In genomic region chr11:21268036-21268435, GRCh38 we compare ENCODE assay signal across 31 cellular contexts.
"Had no signal": no experiment of that assay in that cellular context is flagged by ENCODE, and none has a peak within 500 bp of the region (broad histone marks: within the 10 kb centered on the region; RNA-seq: fewer than 3 reads in every experiment).

No MANE protein-coding gene starts in this region.

- H3K4me1 ChIP-seq: adrenal gland, body of pancreas, esophagus squamous epithelium, gastroesophageal sphincter had no signal

- H3K4me3 ChIP-seq: adrenal gland, body of pancreas, esophagus squamous epithelium, gastroesophageal sphincter had no signal

- H3K9me3 ChIP-seq: adrenal gland, body of pancreas, esophagus squamous epithelium, gastroesophageal sphincter had no signal

- H3K4me3 Mint-ChIP-seq: activated B cell treated with CpG ODN at 0.5 μM for 24 hours; activated CD8-positive, alpha-beta T cell treated with anti-CD3 and anti-CD28 coated beads for 36 hours; activated naive CD4-positive, alpha-beta T cell treated with anti-CD3 and anti-CD28 coated beads for 36 hours; activated naive CD4-positive, alpha-beta T cell treated with anti-CD3 and anti-CD28 coated beads, Interleukin-2, amount 50 U/mL, for 24 hours; activated naive CD8-positive, alpha-beta T cell treated with anti-CD3 and anti-CD28 coated beads for 36 hours; activated naive CD8-positive, alpha-beta T cell treated with anti-CD3 and anti-CD28 coated beads, Interleukin-2, amount 50 U/mL, for 24 hours; activated T-cell treated with anti-CD3 and anti-CD28 coated beads, Interleukin-2, amount 50 U/mL, for 4 hours; activated T-helper 17 cell treated with anti-CD3 and anti-CD28 coated beads, Interleukin-2, amount 50 U/mL, for 72 hours; effector memory CD8-positive, alpha-beta T cell had no signal

- H3K4me1 Mint-ChIP-seq: activated B cell treated with CpG ODN at 0.5 μM for 24 hours; activated naive CD4-positive, alpha-beta T cell treated with anti-CD3 and anti-CD28 coated beads, Interleukin-2, amount 50 U/mL, for 24 hours; activated naive CD8-positive, alpha-beta T cell treated with anti-CD3 and anti-CD28 coated beads for 36 hours; activated naive CD8-positive, alpha-beta T cell treated with anti-CD3 and anti-CD28 coated beads, Interleukin-2, amount 50 U/mL, for 24 hours; activated T-helper 17 cell treated with anti-CD3 and anti-CD28 coated beads, Interleukin-2, amount 50 U/mL, for 72 hours had no signal

- H3K36me3 ChIP-seq: adrenal gland, esophagus squamous epithelium, gastroesophageal sphincter had no signal

- DNase-seq: activated B cell treated with CpG ODN at 0.5 μM for 24 hours; activated CD4-positive, alpha-beta T cell treated with anti-CD3 and anti-CD28 coated beads for 48 hours; activated CD4-positive, alpha-beta T cell treated with anti-CD3 and anti-CD28 coated beads, Interleukin-2, amount 50 U/mL, for 1 hour; activated CD4-positive, alpha-beta T cell treated with anti-CD3 and anti-CD28 coated beads, Interleukin-2, amount 50 U/mL, for 48 hours; activated CD8-positive, alpha-beta memory T cell treated with anti-CD3 and anti-CD28 coated beads for 24 hours; activated CD8-positive, alpha-beta T cell treated with anti-CD3 and anti-CD28 coated beads for 36 hours; activated effector memory CD4-positive, alpha-beta T cell treated with anti-CD3 and anti-CD28 coated beads, Interleukin-2, amount 50 U/mL, for 16 hours; activated naive CD4-positive, alpha-beta T cell treated with anti-CD3 and anti-CD28 coated beads for 36 hours; activated naive CD8-positive, alpha-beta T cell treated with anti-CD3 and anti-CD28 coated beads for 36 hours; activated naive CD8-positive, alpha-beta T cell treated with anti-CD3 and anti-CD28 coated beads, Interleukin-2, amount 50 U/mL, for 24 hours; activated T-cell treated with anti-CD3 and anti-CD28 coated beads, Interleukin-2, amount 50 U/mL, for 4 hours; adrenal gland; amygdala; aorta; body of pancreas; caudate nucleus; cortex of kidney; dermis blood vessel endothelial cell; effector CD4-positive, alpha-beta T cell; effector memory CD8-positive, alpha-beta T cell; esophagus squamous epithelium; foreskin melanocyte; T-helper 2 cell had no signal

- FAIRE-seq: colon, endometrium, endothelial cell of umbilical vein had no signal

- H3K27ac ChIP-seq: adrenal gland, body of pancreas, epithelial cell of prostate, esophagus squamous epithelium, gastroesophageal sphincter had no signal

- H3K27me3 ChIP-seq: adrenal gland, body of pancreas, esophagus squamous epithelium, gastroesophageal sphincter had no signal

- H3K9me3 Mint-ChIP-seq: activated naive CD8-positive, alpha-beta T cell treated with anti-CD3 and anti-CD28 coated beads for 36 hours had no signal

- H3K36me3 Mint-ChIP-seq: activated naive CD4-positive, alpha-beta T cell treated with anti-CD3 and anti-CD28 coated beads, Interleukin-2, amount 50 U/mL, for 24 hours; activated naive CD8-positive, alpha-beta T cell treated with anti-CD3 and anti-CD28 coated beads for 36 hours had no signal

- ATAC-seq: activated CD4-positive, CD25-positive, alpha-beta regulatory T cell treated with anti-CD3 and anti-CD28 coated beads, Interleukin-2, amount 50 U/mL, for 24 hours; activated CD8-positive, alpha-beta T cell treated with anti-CD3 and anti-CD28 coated beads for 36 hours; activated naive CD8-positive, alpha-beta T cell treated with anti-CD3 and anti-CD28 coated beads, Interleukin-2, amount 50 U/mL, for 24 hours; activated T-cell treated with anti-CD3 and anti-CD28 coated beads, Interleukin-2, amount 50 U/mL, for 4 hours; activated T-helper 17 cell treated with anti-CD3 and anti-CD28 coated beads, Interleukin-2, amount 50 U/mL, for 72 hours; body of pancreas; effector memory CD8-positive, alpha-beta T cell; gastroesophageal sphincter had no signal

- H3K27me3 Mint-ChIP-seq: activated B cell treated with CpG ODN at 0.5 μM for 24 hours; activated CD8-positive, alpha-beta T cell treated with anti-CD3 and anti-CD28 coated beads for 36 hours; activated naive CD4-positive, alpha-beta T cell treated with anti-CD3 and anti-CD28 coated beads, Interleukin-2, amount 50 U/mL, for 24 hours; activated naive CD8-positive, alpha-beta T cell treated with anti-CD3 and anti-CD28 coated beads for 36 hours; activated naive CD8-positive, alpha-beta T cell treated with anti-CD3 and anti-CD28 coated beads, Interleukin-2, amount 50 U/mL, for 24 hours; activated T-helper 17 cell treated with anti-CD3 and anti-CD28 coated beads, Interleukin-2, amount 50 U/mL, for 72 hours; effector memory CD8-positive, alpha-beta T cell had no signal

- H3K27ac Mint-ChIP-seq: activated B cell treated with CpG ODN at 0.5 μM for 24 hours; activated CD8-positive, alpha-beta T cell treated with anti-CD3 and anti-CD28 coated beads for 36 hours; activated naive CD4-positive, alpha-beta T cell treated with anti-CD3 and anti-CD28 coated beads for 36 hours; activated naive CD4-positive, alpha-beta T cell treated with anti-CD3 and anti-CD28 coated beads, Interleukin-2, amount 50 U/mL, for 24 hours; activated naive CD8-positive, alpha-beta T cell treated with anti-CD3 and anti-CD28 coated beads for 36 hours; activated naive CD8-positive, alpha-beta T cell treated with anti-CD3 and anti-CD28 coated beads, Interleukin-2, amount 50 U/mL, for 24 hours; activated T-helper 17 cell treated with anti-CD3 and anti-CD28 coated beads, Interleukin-2, amount 50 U/mL, for 72 hours; effector memory CD8-positive, alpha-beta T cell had no signal
